In the genomic region with DNA sequence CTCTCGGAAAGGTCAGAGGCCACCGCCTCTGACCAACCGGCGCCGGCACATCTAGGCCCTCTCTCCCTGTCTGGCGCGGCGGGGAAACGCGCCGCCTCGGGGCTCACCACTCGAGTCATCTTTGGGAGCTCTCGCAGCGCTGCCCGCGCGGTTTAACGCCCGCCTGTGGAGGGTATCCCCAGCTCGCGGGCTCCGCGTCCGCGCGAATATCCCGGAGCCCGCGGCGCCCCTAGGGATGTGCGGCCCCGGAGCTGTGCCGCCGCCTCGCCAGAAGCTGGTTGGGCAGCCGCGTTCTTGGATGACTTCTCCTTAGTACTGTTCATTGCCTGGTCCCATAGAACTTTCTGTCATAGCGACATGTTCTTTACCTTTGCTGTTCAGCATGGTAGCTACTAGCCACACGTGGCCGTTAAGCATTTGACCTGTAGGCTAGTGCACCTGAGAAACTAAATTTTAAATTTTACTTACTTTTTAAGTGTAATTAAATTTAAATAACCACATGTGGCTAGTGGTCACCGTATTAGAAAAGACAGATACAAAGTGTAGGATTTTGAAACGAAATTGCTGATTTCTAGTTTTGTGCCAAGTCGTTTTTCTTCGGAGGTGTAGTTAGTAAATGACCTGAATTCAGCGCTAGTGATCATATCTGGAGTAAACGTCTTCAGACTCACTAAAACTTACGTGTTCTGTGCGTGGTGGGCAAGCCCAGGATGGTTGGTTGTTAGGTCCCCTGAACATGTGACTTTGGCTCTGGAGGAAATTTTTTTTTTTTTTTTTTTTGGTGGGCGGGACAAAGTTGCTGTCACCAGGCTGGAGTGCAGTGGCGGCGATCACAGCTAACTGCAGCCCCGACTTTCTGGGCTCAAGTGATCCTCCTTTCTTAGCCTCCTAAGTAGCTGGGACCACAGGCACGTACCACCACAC, we compare ENCODE assay signal across 8 cellular contexts. TPM values are rescaled to one million over a fixed set of nuclear protein-coding genes. Genes with fewer than 3 reads are reported as not detected.
DNase-seq lines count a peak whose midpoint lies in the region; ATAC-seq and TF ChIP-seq lines count a peak whose summit lies in the region.

No MANE protein-coding gene starts in this region.

- H3K4me1 ChIP-seq in liver (ENCODE audit: control insufficient read depth in 4 of 4, insufficient read depth in 4 of 4, low read length in 3 of 4), result peaks cover 2 to 13% (median 9%) of the 10 kb centered on the region in 4 donors

- peak overlapping the region; percentile 87 for H3K4me3 Mint-ChIP-seq in chondrocyte (ENCODE audit: unreplicated experiment)

- no peaks in the 10 kb centered on the region for H3K9me3 Mint-ChIP-seq in chondrocyte (ENCODE audit: low read depth)

- H3K4me1 Mint-ChIP-seq in chondrocyte (ENCODE audit: low read depth), result peaks cover 22% of the 10 kb centered on the region

- H3K27ac Mint-ChIP-seq in chondrocyte (ENCODE audit: unreplicated experiment), result peak overlapping the region; percentile 95

- H3K36me3 ChIP-seq in liver (ENCODE audit: control insufficient read depth in 4 of 4, insufficient read depth in 3 of 4, low read depth in 1 of 4, low read length in 3 of 4), result peaks cover 0 to 10% (median 7%) of the 10 kb centered on the region in 4 donors

- peak overlapping the region; percentile 94 to 95 for H3K27ac ChIP-seq in liver (ENCODE audit: low read depth in 1 of 2, low read length in 2 of 2)

- H3K27me3 ChIP-seq in liver (ENCODE audit: control insufficient read depth in 4 of 4, insufficient read depth in 4 of 4, low read length in 3 of 4), result no peaks in the 10 kb centered on the region

- peak; percentile 78 for DNase-seq in ELF-1 (ENCODE audit: low read depth, low spot score)
- peak; percentile 62 for DNase-seq in LoVo (ENCODE audit: low spot score)
- no peak for DNase-seq in chondrocyte (ENCODE audit: low spot score)
- DNase-seq in stimulated activated CD4-positive, alpha-beta T cell treated with anti-CD3 and anti-CD28 coated beads, TNF-alpha, amount 100 ng/mL, for 48 hours (ENCODE audit: low read depth in 3 of 3), result peak in 2 of 3 donors; percentile 31 to 51

- ATAC-seq in GM21786 (IDR thresholded peaks at IDR 0.05; ENCODE audit: unreplicated experiment) (peak; percentile 13), GM18861 (IDR thresholded peaks at IDR 0.05; ENCODE audit: unreplicated experiment) (no peak)

- H3K36me3 Mint-ChIP-seq in chondrocyte (ENCODE audit: low read depth), result peaks cover 2% of the 10 kb centered on the region

- no peaks in the 10 kb centered on the region for H3K9me3 ChIP-seq in liver (ENCODE audit: control insufficient read depth in 4 of 4, low read length in 3 of 4)

- WGBS in liver, result under 1% methylated on average over 54 of the region's 54 CpGs

- no peak for TF ChIP-seq CTCF in WI38 (IDR thresholded peaks at IDR 0.05; ENCODE audit: low read depth, low read length)
- TF ChIP-seq CTCF in chondrocyte (IDR thresholded peaks at IDR 0.05), result no peak
- TF ChIP-seq CTCF in liver (IDR thresholded peaks at IDR 0.05; ENCODE audit: low read depth, low read length, missing input control), result no peak

- H3K4me3 ChIP-seq in WI38 (ENCODE audit: low read depth, low read length), result peak overlapping the region; percentile 84
- peak overlapping the region; percentile 94 to 98 (median 96) for H3K4me3 ChIP-seq in liver (ENCODE audit: low read depth in 1 of 3, low read length in 3 of 3)

- no peaks in the 10 kb centered on the region for H3K27me3 Mint-ChIP-seq in chondrocyte (ENCODE audit: low read depth)

- peak overlapping the region; percentile 68 to 86 for H3K9ac ChIP-seq in liver (ENCODE audit: low read depth in 1 of 2, low read length in 2 of 2)

- TF ChIP-seq RAD21 in liver (IDR thresholded peaks at IDR 0.05), result peak in 1 of 2 donors; percentile 19

TF ChIP-seq in liver, 16 proteins besides CTCF, POLR2A, EP300 and RAD21:
- TF ChIP-seq GABPA (IDR thresholded peaks at IDR 0.05 in 1 of 2, conservative IDR thresholded peaks at IDR 0.05 in 1 of 2) (no peak), TAF1 (conservative IDR thresholded peaks at IDR 0.05) (peak; percentile 30), RXRA (IDR thresholded peaks at IDR 0.05) (peak in 1 of 2 donors; percentile 9), SP1 (IDR thresholded peaks at IDR 0.05) (no peak), YY1 (IDR thresholded peaks at IDR 0.05) (peak; percentile 17)
- TF ChIP-seq, protein P1, sequence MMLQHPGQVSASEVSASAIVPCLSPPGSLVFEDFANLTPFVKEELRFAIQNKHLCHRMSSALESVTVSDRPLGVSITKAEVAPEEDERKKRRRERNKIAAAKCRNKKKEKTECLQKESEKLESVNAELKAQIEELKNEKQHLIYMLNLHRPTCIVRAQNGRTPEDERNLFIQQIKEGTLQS (IDR thresholded peaks at IDR 0.05), result no peak
- TF ChIP-seq, protein P2, sequence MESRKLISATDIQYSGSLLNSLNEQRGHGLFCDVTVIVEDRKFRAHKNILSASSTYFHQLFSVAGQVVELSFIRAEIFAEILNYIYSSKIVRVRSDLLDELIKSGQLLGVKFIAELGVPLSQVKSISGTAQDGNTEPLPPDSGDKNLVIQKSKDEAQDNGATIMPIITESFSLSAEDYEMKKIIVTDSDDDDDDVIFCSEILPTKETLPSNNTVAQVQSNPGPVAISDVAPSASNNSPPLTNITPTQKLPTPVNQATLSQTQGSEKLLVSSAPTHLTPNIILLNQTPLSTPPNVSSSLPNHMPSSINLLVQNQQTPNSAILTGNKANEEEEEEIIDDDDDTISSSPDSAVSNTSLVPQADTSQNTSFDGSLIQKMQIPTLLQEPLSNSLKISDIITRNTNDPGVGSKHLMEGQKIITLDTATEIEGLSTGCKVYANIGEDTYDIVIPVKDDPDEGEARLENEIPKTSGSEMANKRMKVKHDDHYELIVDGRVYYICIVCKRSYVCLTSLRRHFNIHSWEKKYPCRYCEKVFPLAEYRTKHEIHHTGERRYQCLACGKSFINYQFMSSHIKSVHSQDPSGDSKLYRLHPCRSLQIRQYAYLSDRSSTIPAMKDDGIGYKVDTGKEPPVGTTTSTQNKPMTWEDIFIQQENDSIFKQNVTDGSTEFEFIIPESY (IDR thresholded peaks at IDR 0.05), result no peak

RNA-seq across cellular contexts. Expression of a gene that starts 0.8 kb away (rescaled TPM):
- total RNA-seq in chondrocyte (61.7 to 69.9 TPM (median 69.2 TPM) in 3 replicates), liver (10 to 100 TPM; 36.2 to 63.5 TPM)
- 10 to 100 TPM; 24.8 to 25.9 TPM for polyA plus RNA-seq in liver

RNA-seq across cellular contexts. Expression of a gene that starts 20.8 kb away (rescaled TPM):
- total RNA-seq in chondrocyte, result 21.7 to 28.1 TPM (median 23.7 TPM) in 3 replicates
- total RNA-seq in liver, result 100 to 1,000 TPM in 1 of 2 donors, 10 to 100 TPM in 1; 36.9 to 223 TPM
- 100 to 1,000 TPM in 1 of 2 donors, 10 to 100 TPM in 1; 55.9 to 117 TPM for polyA plus RNA-seq in liver
